In the genomic region with DNA sequence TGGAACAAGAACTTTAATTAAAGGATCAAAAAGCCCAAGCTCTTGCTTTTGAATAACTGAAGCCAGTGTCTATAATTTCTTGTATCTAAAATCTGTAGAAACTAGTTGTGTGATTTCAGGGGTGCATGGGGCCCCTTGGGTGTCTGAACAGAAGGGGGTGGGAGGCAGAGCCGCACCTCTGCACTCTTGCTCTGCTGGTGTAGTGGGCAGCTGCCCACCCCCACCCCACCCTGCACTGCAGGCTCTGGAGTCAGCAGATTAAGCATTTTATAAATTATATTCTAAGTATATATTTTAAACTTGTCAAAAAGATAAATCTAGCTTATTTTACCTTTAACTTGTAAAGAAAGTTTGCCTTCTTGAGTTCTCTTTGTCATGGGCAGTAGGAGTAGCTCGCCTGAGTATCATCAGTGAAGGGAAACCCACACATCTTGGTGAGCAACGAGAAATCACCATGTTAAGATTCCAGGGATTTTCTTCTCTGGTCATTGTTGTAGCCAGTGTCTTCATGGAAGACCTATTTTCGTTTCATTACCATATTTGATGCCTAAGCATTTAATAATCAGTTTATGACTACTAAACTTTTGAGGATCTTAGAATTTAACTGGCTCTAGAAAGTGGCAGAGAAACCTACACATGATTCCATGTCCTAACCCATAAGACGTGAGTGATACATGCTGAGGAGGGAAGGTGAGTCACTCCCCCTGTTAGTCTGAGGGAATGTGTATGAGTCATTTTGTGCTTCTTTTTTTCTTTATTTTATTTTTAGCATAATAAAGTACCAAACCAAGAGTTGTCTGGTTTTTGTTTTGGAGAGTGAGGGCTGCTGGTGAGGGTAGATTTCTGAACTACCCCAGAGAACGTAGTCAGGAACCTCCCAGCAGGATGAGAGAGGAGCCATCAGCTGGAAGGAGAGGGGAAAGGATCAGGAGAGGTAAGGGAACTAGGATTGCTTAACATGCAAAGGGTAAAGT, we compare ENCODE assay signal across 8 cellular contexts. TPM values are rescaled to one million over a fixed set of nuclear protein-coding genes. Genes with fewer than 3 reads are reported as not detected.
A peak's percentile ranks its signal among the peaks of the same experiment; 100 is the strongest.
DNase-seq lines count a peak whose midpoint lies in the region; ATAC-seq lines count a peak whose summit lies in the region.

No MANE protein-coding gene starts in this region.

- H3K27ac ChIP-seq in CD8-positive, alpha-beta memory T cell (ENCODE audit: low read depth, low read length): no peak overlapping the region
- peak overlapping the region; percentile 57 for H3K27ac ChIP-seq in mesodermal cell (ENCODE audit: low read depth, low read length, severe bottlenecking)

- no peaks in the 10 kb centered on the region for H3K4me1 ChIP-seq in CD8-positive, alpha-beta memory T cell (ENCODE audit: insufficient read depth, low read length)
- peaks cover 28% of the 10 kb centered on the region for H3K4me1 ChIP-seq in mesodermal cell (ENCODE audit: control insufficient read depth, insufficient read depth, low read length, poor library complexity, severe bottlenecking)

- no peaks in the 10 kb centered on the region for H3K36me3 ChIP-seq in CD8-positive, alpha-beta memory T cell (ENCODE audit: insufficient read depth, low read length)
- H3K36me3 ChIP-seq in mesodermal cell (ENCODE audit: control insufficient read depth, insufficient read depth, low read length) (no peaks in the 10 kb centered on the region), H7 (replicated peaks; ENCODE audit: control insufficient read depth, insufficient read depth, low read length) (no peaks in the 10 kb centered on the region)

- H3K36me3 Mint-ChIP-seq in CD8-positive, alpha-beta memory T cell: no peaks in the 10 kb centered on the region
- no peaks in the 10 kb centered on the region for H3K36me3 Mint-ChIP-seq in activated naive CD4-positive, alpha-beta T cell treated with anti-CD3 and anti-CD28 coated beads, Interleukin-2, amount 50 U/mL, for 24 hours

- no peak for DNase-seq in CD8-positive, alpha-beta memory T cell
- no peak for DNase-seq in DMS153 treated with DMSO at 0.1 percent for 48 hours (lab: John Stamatoyannopoulos, UW; ENCODE audit: unreplicated experiment)
- DNase-seq in H7: no peak
- DNase-seq in NCI-H1930 (lab: John Stamatoyannopoulos, UW): no peak

- peak overlapping the region in 5 of 8 donors; percentile 18 to 86 (median 39) for H3K27ac Mint-ChIP-seq in CD8-positive, alpha-beta memory T cell
- peak overlapping the region; percentile 97 for H3K27ac Mint-ChIP-seq in activated naive CD4-positive, alpha-beta T cell treated with anti-CD3 and anti-CD28 coated beads, Interleukin-2, amount 50 U/mL, for 24 hours

- H3K4me3 Mint-ChIP-seq in CD8-positive, alpha-beta memory T cell: peak overlapping the region in 1 of 7 donors; percentile 60
- H3K4me3 Mint-ChIP-seq in activated naive CD4-positive, alpha-beta T cell treated with anti-CD3 and anti-CD28 coated beads, Interleukin-2, amount 50 U/mL, for 24 hours: peak overlapping the region; percentile 82

- no peaks in the 10 kb centered on the region for H3K9me3 Mint-ChIP-seq in CD8-positive, alpha-beta memory T cell
- H3K9me3 Mint-ChIP-seq in activated naive CD4-positive, alpha-beta T cell treated with anti-CD3 and anti-CD28 coated beads, Interleukin-2, amount 50 U/mL, for 24 hours: no peaks in the 10 kb centered on the region

- H3K4me1 Mint-ChIP-seq in CD8-positive, alpha-beta memory T cell: peaks cover 1 to 20% (median 6%) of the 10 kb centered on the region in 3 donors
- peaks cover 28% of the 10 kb centered on the region for H3K4me1 Mint-ChIP-seq in activated naive CD4-positive, alpha-beta T cell treated with anti-CD3 and anti-CD28 coated beads, Interleukin-2, amount 50 U/mL, for 24 hours

- WGBS in mesodermal cell (ENCODE audit: insufficient coverage in 2 of 2), 2 experiments: 57 to 72% methylated on average over 1 to 3 of the region's 6 CpGs

- H3K27me3 Mint-ChIP-seq in CD8-positive, alpha-beta memory T cell: no peaks in the 10 kb centered on the region
- no peaks in the 10 kb centered on the region for H3K27me3 Mint-ChIP-seq in activated naive CD4-positive, alpha-beta T cell treated with anti-CD3 and anti-CD28 coated beads, Interleukin-2, amount 50 U/mL, for 24 hours

- CTCF ChIA-PET in CD8-positive, alpha-beta memory T cell (lab: Charles Lee): interaction anchor here (0.7 to 2.4 kb wide), 5 partner anchors 8 to 24 kb away, joined by 3 to 6 read pairs (median 3); a partner anchor contains a TSS

- ATAC-seq in GM19452 (IDR thresholded peaks at IDR 0.05; ENCODE audit: unreplicated experiment) (peak; percentile 62), HG03565 (IDR thresholded peaks at IDR 0.05; ENCODE audit: unreplicated experiment) (peak; percentile 81)

- POLR2A ChIA-PET in CD8-positive, alpha-beta memory T cell (lab: Charles Lee): interaction anchor here (0.6 kb wide), 1 partner anchor 368 kb away, joined by 5 read pairs; no protein-coding TSS in a partner anchor

- H3K9me3 ChIP-seq in CD8-positive, alpha-beta memory T cell (ENCODE audit: low read length): no peaks in the 10 kb centered on the region
- no peaks in the 10 kb centered on the region for H3K9me3 ChIP-seq in mesodermal cell (ENCODE audit: control insufficient read depth, low read length)

- no peaks in the 10 kb centered on the region for H3K27me3 ChIP-seq in CD8-positive, alpha-beta memory T cell (ENCODE audit: insufficient read depth, low read length, poor library complexity, severe bottlenecking)
- H3K27me3 ChIP-seq in H7 (ENCODE audit: control insufficient read depth, insufficient read depth, low read length): no peaks in the 10 kb centered on the region

- H3K4me3 ChIP-seq in CD8-positive, alpha-beta memory T cell (ENCODE audit: low read length): no peak overlapping the region
- H3K4me3 ChIP-seq in mesodermal cell (ENCODE audit: extremely low read depth, insufficient read depth, low read length, poor library complexity, severe bottlenecking) (no peak overlapping the region), H7 (ENCODE audit: insufficient read depth, low read depth, low read length) (no peak overlapping the region)

RNA-seq across cellular contexts. Expression of a gene that starts 7.7 kb away (rescaled TPM):
- total RNA-seq in CD8-positive, alpha-beta memory T cell: not detected
- not detected for polyA plus RNA-seq in CD8-positive, alpha-beta memory T cell
- not detected for polyA plus RNA-seq in mesodermal cell (2013, experiment 1 of 2)
- not detected for polyA plus RNA-seq in mesodermal cell (2013, experiment 2 of 2)
- total RNA-seq in H7 (2014; rRNA removed; shearing (Covaris generic)): not detected in 2 replicates

RNA-seq across cellular contexts. Expression of a gene that starts 35.7 kb away (rescaled TPM):
- 100 to 1,000 TPM; 694 to 729 TPM for total RNA-seq in CD8-positive, alpha-beta memory T cell
- 642 TPM for polyA plus RNA-seq in CD8-positive, alpha-beta memory T cell
- polyA plus RNA-seq in mesodermal cell (2013, experiment 1 of 2): 672 TPM
- polyA plus RNA-seq in mesodermal cell (2013, experiment 2 of 2): 742 TPM
- total RNA-seq in H7 (2014; rRNA removed; shearing (Covaris generic)): 507 and 508 TPM in 2 replicates
